ENCODE assay signal across 8 cellular contexts in genomic region chr10:48363617-48364355, GRCh38. TPM values are rescaled to one million over a fixed set of nuclear protein-coding genes. Genes with fewer than 3 reads are reported as not detected.
DNase-seq lines count a peak whose midpoint lies in the region; ATAC-seq and TF ChIP-seq lines count a peak whose summit lies in the region.

No MANE protein-coding gene starts in this region.

- H3K27ac ChIP-seq in colonic mucosa (no peak overlapping the region), liver (ENCODE audit: low read depth in 1 of 2, low read length in 2 of 2) (no peak overlapping the region), tibial artery (no peak overlapping the region)

- H3K4me3 ChIP-seq in colonic mucosa = no peak overlapping the region
- H3K4me3 ChIP-seq in liver (ENCODE audit: low read depth in 1 of 3, low read length in 3 of 3) = no peak overlapping the region
- no peak overlapping the region for H3K4me3 ChIP-seq in tibial artery

- H3K36me3 ChIP-seq in colonic mucosa (no peaks in the 10 kb centered on the region), liver (ENCODE audit: control insufficient read depth in 4 of 4, insufficient read depth in 3 of 4, low read depth in 1 of 4, low read length in 3 of 4) (no peaks in the 10 kb centered on the region), tibial artery (no peaks in the 10 kb centered on the region)

- intact Hi-C loops in colonic mucosa (cut with DNase I) = loop anchor here (5.0 kb wide), 2 partner anchors 144 to 294 kb away; no protein-coding TSS in a partner anchor
- intact Hi-C loops in tibial artery (cut with DNase I; ENCODE audit: low total_unique reads) = loop anchor here (5.0 kb wide), 1 partner anchor 294 kb away; no protein-coding TSS in a partner anchor

- peak; percentile 57 for TF ChIP-seq CTCF in colonic mucosa (IDR thresholded peaks at IDR 0.05)
- TF ChIP-seq CTCF in liver (IDR thresholded peaks at IDR 0.05; ENCODE audit: low read depth, low read length, missing input control) = peak; percentile 77
- peak; percentile 62 to 69 for TF ChIP-seq CTCF in tibial artery (IDR thresholded peaks at IDR 0.05)

- no peaks in the 10 kb centered on the region for H3K27me3 ChIP-seq in colonic mucosa
- no peaks in the 10 kb centered on the region for H3K27me3 ChIP-seq in liver (ENCODE audit: control insufficient read depth in 4 of 4, insufficient read depth in 4 of 4, low read length in 3 of 4)
- H3K27me3 ChIP-seq in tibial artery = no peaks in the 10 kb centered on the region

- H3K9me3 ChIP-seq in colonic mucosa = no peaks in the 10 kb centered on the region
- no peaks in the 10 kb centered on the region for H3K9me3 ChIP-seq in liver (ENCODE audit: control insufficient read depth in 4 of 4, low read length in 3 of 4)
- H3K9me3 ChIP-seq in tibial artery = no peaks in the 10 kb centered on the region

- WGBS in liver = 12% methylated on average over 5 of the region's 5 CpGs

- TF ChIP-seq RAD21 in liver (IDR thresholded peaks at IDR 0.05) = peak; percentile 96 to 98

- DNase-seq in activated T-cell treated with anti-CD3 and anti-CD28 coated beads for 24 hours (ENCODE audit: low read depth) (peak; percentile 8), LHCN-M2 (ENCODE audit: low read depth) (peak; percentile 68), SHP77 treated with DMSO at 0.1 percent for 48 hours (lab: John Stamatoyannopoulos, UW) (peak; percentile 1), colonic mucosa (peak; percentile 33), tibial artery (no peak)
- no peak for DNase-seq in activated T-cell treated with anti-CD3 and anti-CD28 coated beads, Interleukin-2, amount 50 U/mL, for 1 hour

- ATAC-seq in GM21528 (IDR thresholded peaks at IDR 0.05; ENCODE audit: low FRiP score, unreplicated experiment) = no peak

- H3K4me1 ChIP-seq in colonic mucosa = peaks cover 5% of the 10 kb centered on the region
- H3K4me1 ChIP-seq in liver (ENCODE audit: control insufficient read depth in 4 of 4, insufficient read depth in 4 of 4, low read length in 3 of 4) = peaks cover 2 to 18% (median 17%) of the 10 kb centered on the region in 4 donors
- peaks cover 0 to 11% (median 7%) of the 10 kb centered on the region in 4 donors for H3K4me1 ChIP-seq in tibial artery

- no peak overlapping the region for H3K9ac ChIP-seq in colonic mucosa (ENCODE audit: low read depth in 2 of 2, low read length in 2 of 2)
- H3K9ac ChIP-seq in liver (ENCODE audit: low read depth in 1 of 2, low read length in 2 of 2) = no peak overlapping the region

TF ChIP-seq in liver, 16 proteins besides CTCF, POLR2A, EP300 and RAD21:
- TF ChIP-seq JUND (IDR thresholded peaks at IDR 0.05) = peak in 1 of 2 donors; percentile 17
- TF ChIP-seq MAX (IDR thresholded peaks at IDR 0.05) = peak; percentile 25
- TF ChIP-seq HNF4A (conservative IDR thresholded peaks at IDR 0.05) = peak in 1 of 2 donors; percentile 8
- TF ChIP-seq EGR1 (IDR thresholded peaks at IDR 0.05; ENCODE audit: low read depth in 2 of 2) = no peak
- peak; percentile 2 for TF ChIP-seq FOXA1 (IDR thresholded peaks at IDR 0.05)
- peak in 1 of 2 donors; percentile 16 for TF ChIP-seq RXRA (IDR thresholded peaks at IDR 0.05)

RNA-seq across cellular contexts. Expression of gene MAPK8, which starts 57.3 kb away (rescaled TPM):
- total RNA-seq in LHCN-M2 (2014; rRNA removed) (43.3 and 46.0 TPM in 2 replicates), colonic mucosa (10 to 100 TPM; 32.3 to 43.3 TPM), liver (10 to 100 TPM; 23.7 to 51.6 TPM)
- 16.6 TPM for polyA plus RNA-seq in LHCN-M2 (2012)
- 10 to 100 TPM; 14.9 to 26.0 TPM for polyA plus RNA-seq in liver

Comparison
In these comparisons a context has a peak if more than half of its experiments do, and no peak if none do; other contexts are left out.
1. DNase-seq: peak in activated T-cell treated with anti-CD3 and anti-CD28 coated beads for 24 hours (single experiment), LHCN-M2 (single experiment), SHP77 treated with DMSO at 0.1 percent for 48 hours (single experiment) and colonic mucosa (single experiment); none in activated T-cell treated with anti-CD3 and anti-CD28 coated beads, Interleukin-2, amount 50 U/mL, for 1 hour (single experiment) and tibial artery (0 of 2).
2. Peak in every context shown above with its lines, with median percentiles within 50 percentile points of each other: CTCF ChIP-seq.